In the genomic region with DNA sequence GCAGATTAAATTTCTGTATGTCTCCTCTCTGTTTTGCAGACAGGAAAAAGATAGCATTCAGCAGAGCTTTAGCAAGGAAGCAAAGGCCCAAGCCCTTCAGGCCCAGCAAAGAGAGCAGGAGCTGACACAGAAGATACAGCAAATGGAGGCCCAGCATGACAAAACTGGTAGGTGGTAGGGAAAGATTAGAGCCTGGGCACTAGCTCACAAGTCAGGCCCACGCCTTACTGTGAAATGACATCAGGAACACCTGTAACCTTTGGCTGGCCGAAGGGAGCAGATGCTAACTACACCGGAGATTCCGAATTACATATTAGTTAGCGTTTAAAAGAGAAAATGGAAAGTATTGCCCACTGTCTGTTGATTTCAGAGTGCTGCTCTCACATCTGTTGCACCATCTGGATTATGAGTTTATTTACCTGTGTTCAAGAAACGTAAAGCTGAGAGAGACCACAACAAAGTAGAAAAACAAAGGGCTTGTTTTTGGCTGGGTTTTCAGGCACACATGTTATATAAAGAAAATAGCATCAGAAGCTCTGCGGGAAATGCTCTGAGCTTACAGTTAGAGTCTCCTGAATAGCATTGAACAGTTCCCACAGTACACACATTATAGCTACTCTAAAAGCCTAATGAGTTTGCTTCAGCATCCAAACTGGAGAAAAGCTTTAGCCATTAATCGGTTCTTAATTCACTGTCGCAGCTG, we compare ENCODE assay signal across 14 cellular contexts.
A peak's percentile ranks its signal among the peaks of the same experiment; 100 is the strongest.
DNase-seq lines count a peak whose midpoint lies in the region; ATAC-seq and TF ChIP-seq lines count a peak whose summit lies in the region.
"Had no signal": no experiment of that assay in that cellular context is flagged by ENCODE, and none has a peak within 500 bp of the region (broad histone marks: within the 10 kb centered on the region; RNA-seq: fewer than 3 reads in every experiment).

No MANE protein-coding gene starts in this region.

- ATAC-seq in activated naive CD4-positive, alpha-beta T cell treated with anti-CD3 and anti-CD28 coated beads, Interleukin-2, amount 50 U/mL, for 72 hours = peak; percentile 22 to 36
- ATAC-seq in omental fat pad (ENCODE audit: low FRiP score) = no peak
- ATAC-seq in HG03025 (IDR thresholded peaks at IDR 0.05; ENCODE audit: low FRiP score, unreplicated experiment) = no peak

- peak overlapping the region in 1 of 2 donors; percentile 56 for H3K27ac Mint-ChIP-seq in activated naive CD4-positive, alpha-beta T cell treated with anti-CD3 and anti-CD28 coated beads, Interleukin-2, amount 50 U/mL, for 72 hours
- H3K27ac Mint-ChIP-seq: activated naive CD8-positive, alpha-beta T cell had no signal

- no peaks in the 10 kb centered on the region for H3K9me3 ChIP-seq in thymus (ENCODE audit: control insufficient read depth)

- no peak for TF ChIP-seq CTCF in omental fat pad (IDR thresholded peaks at IDR 0.05)

- peak overlapping the region; percentile 64 for H3K27ac ChIP-seq in thymus (ENCODE audit: low read depth)
- H3K27ac ChIP-seq: cardiac muscle cell had no signal

- H3K4me1 ChIP-seq in thymus (ENCODE audit: control insufficient read depth, insufficient read depth, low read length) = peaks cover 22% of the 10 kb centered on the region

- no peaks in the 10 kb centered on the region for H3K36me3 ChIP-seq in thymus (ENCODE audit: control insufficient read depth, insufficient read depth)

- WGBS in thymus = 22% methylated on average over 9 of the region's 9 CpGs

- H3K36me3 Mint-ChIP-seq in activated naive CD4-positive, alpha-beta T cell treated with anti-CD3 and anti-CD28 coated beads, Interleukin-2, amount 50 U/mL, for 72 hours = peaks cover 7 to 8% of the 10 kb centered on the region in 2 donors

- H3K27me3 ChIP-seq in thymus (ENCODE audit: control insufficient read depth, insufficient read depth) = no peaks in the 10 kb centered on the region
- H3K27me3 ChIP-seq: cardiac muscle cell had no signal

- DNase-seq in activated naive CD4-positive, alpha-beta T cell treated with anti-CD3 and anti-CD28 coated beads, Interleukin-2, amount 50 U/mL, for 72 hours (ENCODE audit: low spot score in 2 of 2) = no peak
- DNase-seq in activated naive CD4-positive, alpha-beta T cell (lab: John Stamatoyannopoulos, UW) = no peak
- DNase-seq in NCI-H524 (lab: John Stamatoyannopoulos, UW) (peak; percentile 84 to 89), cerebellum (ENCODE audit: low spot score) (peak; percentile 70), omental fat pad (ENCODE audit: low spot score) (no peak), germinal center (ENCODE audit: low spot score) (no peak)
- DNase-seq: DMS153, H7, nucleus accumbens, small intestine had no signal

- H3K4me3 ChIP-seq in thymus (ENCODE audit: low read length) = peak overlapping the region; percentile 13
- H3K4me3 ChIP-seq: cardiac muscle cell had no signal

- H3K9me3 Mint-ChIP-seq in activated naive CD4-positive, alpha-beta T cell treated with anti-CD3 and anti-CD28 coated beads, Interleukin-2, amount 50 U/mL, for 72 hours = no peaks in the 10 kb centered on the region

Comparison
In these comparisons a context has a peak if more than half of its experiments do, and no peak if none do; other contexts are left out.
1. ATAC-seq: peak in activated naive CD4-positive, alpha-beta T cell treated with anti-CD3 and anti-CD28 coated beads, Interleukin-2, amount 50 U/mL, for 72 hours (2 of 2); none in omental fat pad (single experiment) and HG03025 (single experiment).
2. DNase-seq: peak in NCI-H524 (2 of 2) and cerebellum (single experiment); none in activated naive CD4-positive, alpha-beta T cell treated with anti-CD3 and anti-CD28 coated beads, Interleukin-2, amount 50 U/mL, for 72 hours (0 of 2), activated naive CD4-positive, alpha-beta T cell (0 of 4), omental fat pad (single experiment) and germinal center (single experiment).